8 cellular contexts compared by ENCODE assay signal in the genomic region with DNA sequence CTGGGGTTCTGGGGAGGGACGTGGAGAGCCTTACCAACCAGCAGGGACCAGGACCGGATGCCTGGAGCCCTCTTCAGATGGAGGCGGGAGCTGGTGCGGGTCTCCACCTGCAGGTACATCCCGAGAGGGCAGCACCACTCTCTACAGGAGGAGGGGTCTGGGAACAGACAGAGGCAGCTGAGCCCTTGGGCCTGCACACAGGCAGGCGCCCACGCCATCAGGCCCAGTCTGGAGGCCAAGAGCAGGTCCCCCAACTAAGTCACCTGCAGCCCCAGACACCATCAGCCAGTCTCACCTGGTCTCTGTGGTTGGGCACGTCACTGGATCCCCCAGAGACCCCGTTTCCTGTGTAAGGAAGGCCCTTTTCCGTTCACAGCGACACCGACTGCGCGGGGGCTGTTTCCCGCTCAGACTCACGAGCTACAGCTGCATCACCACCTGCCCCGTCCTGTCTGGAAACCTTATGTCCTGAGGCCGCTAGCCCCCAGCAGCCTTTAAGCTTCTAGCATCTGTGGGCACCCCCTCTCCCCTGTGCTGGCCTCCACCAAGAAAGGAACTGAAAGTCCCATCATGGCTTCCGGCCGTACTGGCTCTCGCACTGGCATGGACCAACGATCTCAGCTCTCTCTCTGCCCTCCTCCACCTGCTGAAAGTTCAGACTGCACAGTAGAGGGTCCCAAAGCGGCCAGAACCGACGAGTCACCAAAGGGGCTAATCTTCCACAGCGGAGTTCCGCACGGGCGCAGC. TPM values are rescaled to one million over a fixed set of nuclear protein-coding genes. Genes with fewer than 3 reads are reported as not detected.
DNase-seq lines count a peak whose midpoint lies in the region; ATAC-seq and TF ChIP-seq lines count a peak whose summit lies in the region.

No MANE protein-coding gene starts in this region.

- intact Hi-C loops in MCF 10A (cut with micrococcal nuclease), result no loop called here

- CTCF ChIA-PET in MCF 10A (lab: Yijun Ruan, JAX), result interaction anchor here (0.6 kb wide), 1 partner anchor 11 kb away, joined by 3 read pairs; no protein-coding TSS in a partner anchor

- peak; percentile 49 for ATAC-seq in HG03139 (IDR thresholded peaks at IDR 0.05; ENCODE audit: unreplicated experiment)
- peak; percentile 93 for ATAC-seq in stimulated activated memory B cell treated with anti-CD40 and anti-IgM and Interleukin-4, amounts not matched to agents 10 μg/mL and 1 μg/mL and 100 μg/mL, for 72 hours

- no peak overlapping the region for H3K27ac Mint-ChIP-seq in MCF 10A (ENCODE audit: low read depth, unreplicated experiment)
- H3K27ac Mint-ChIP-seq in stimulated activated memory B cell treated with anti-CD40 and anti-IgM and Interleukin-4, amounts not matched to agents 10 μg/mL and 1 μg/mL and 100 μg/mL, for 72 hours, result peak overlapping the region; percentile 96

- H3K4me3 Mint-ChIP-seq in MCF 10A (ENCODE audit: unreplicated experiment), result peak overlapping the region; percentile 80
- H3K4me3 Mint-ChIP-seq in stimulated activated memory B cell treated with anti-CD40 and anti-IgM and Interleukin-4, amounts not matched to agents 10 μg/mL and 1 μg/mL and 100 μg/mL, for 72 hours, result peak overlapping the region; percentile 91

- peaks cover 19% of the 10 kb centered on the region for H3K36me3 Mint-ChIP-seq in MCF 10A (ENCODE audit: insufficient read depth, unreplicated experiment)
- H3K36me3 Mint-ChIP-seq in stimulated activated memory B cell treated with anti-CD40 and anti-IgM and Interleukin-4, amounts not matched to agents 10 μg/mL and 1 μg/mL and 100 μg/mL, for 72 hours, result peaks cover 22% of the 10 kb centered on the region

- peaks cover 2 to 12% of the 10 kb centered on the region in 2 donors for H3K36me3 ChIP-seq in mucosa of rectum (ENCODE audit: control insufficient read depth in 2 of 2, insufficient read depth in 2 of 2, low read length in 2 of 2)

- peak; percentile 58 for DNase-seq in NCI-H510A (lab: John Stamatoyannopoulos, UW)
- DNase-seq in NCI-H510A treated with DMSO at 0.1 percent for 48 hours (lab: John Stamatoyannopoulos, UW), result no peak
- peak; percentile 75 for DNase-seq in T-helper 22 cell (ENCODE audit: low read depth)
- no peak for DNase-seq in MCF 10A (ENCODE audit: unreplicated experiment)
- DNase-seq in NCI-H2029 treated with DMSO at 0.1 percent for 48 hours (lab: John Stamatoyannopoulos, UW), result no peak

- POLR2A ChIA-PET in MCF 10A (lab: Yijun Ruan, JAX), result interaction anchor here (1.0 to 1.8 kb wide), 7 partner anchors 9 to 86 kb away, joined by 3 to 8 read pairs (median 4); partner anchors contain the start of genes FOXK2 and NARF

- H3K4me3 ChIP-seq in mucosa of rectum (ENCODE audit: low read length in 2 of 2), result peak overlapping the region; percentile 81 to 94

- H3K9me3 ChIP-seq in mucosa of rectum (ENCODE audit: control insufficient read depth in 2 of 2, low read length in 2 of 2), result no peaks in the 10 kb centered on the region

- no peaks in the 10 kb centered on the region for H3K27me3 ChIP-seq in mucosa of rectum (ENCODE audit: control insufficient read depth in 2 of 2, insufficient read depth in 2 of 2, low read length in 2 of 2)

- peak overlapping the region; percentile 76 to 91 for H3K9ac ChIP-seq in mucosa of rectum (ENCODE audit: low read depth in 1 of 2, low read length in 2 of 2)

- no peaks in the 10 kb centered on the region for H3K9me3 Mint-ChIP-seq in MCF 10A (ENCODE audit: unreplicated experiment)
- H3K9me3 Mint-ChIP-seq in stimulated activated memory B cell treated with anti-CD40 and anti-IgM and Interleukin-4, amounts not matched to agents 10 μg/mL and 1 μg/mL and 100 μg/mL, for 72 hours, result no peaks in the 10 kb centered on the region

- TF ChIP-seq CTCF in MCF 10A (IDR thresholded peaks at IDR 0.05; ENCODE audit: unreplicated experiment), result no peak

- peaks cover 0 to 12% of the 10 kb centered on the region in 2 donors for H3K4me1 ChIP-seq in mucosa of rectum (ENCODE audit: control insufficient read depth in 2 of 2, insufficient read depth in 2 of 2, low read length in 2 of 2)

- H3K27ac ChIP-seq in mucosa of rectum (ENCODE audit: low read depth in 2 of 2, low read length in 2 of 2), result peak overlapping the region; percentile 86 to 93

- no peaks in the 10 kb centered on the region for H3K4me1 Mint-ChIP-seq in MCF 10A (ENCODE audit: insufficient read depth, unreplicated experiment)
- peaks cover 41% of the 10 kb centered on the region for H3K4me1 Mint-ChIP-seq in stimulated activated memory B cell treated with anti-CD40 and anti-IgM and Interleukin-4, amounts not matched to agents 10 μg/mL and 1 μg/mL and 100 μg/mL, for 72 hours

- BruUV-seq in MCF 10A (replicated peaks; lab: Mats Ljungman, UMichigan), result no TSS peak

- H3K27me3 Mint-ChIP-seq in MCF 10A (ENCODE audit: insufficient read depth, unreplicated experiment), result no peaks in the 10 kb centered on the region
- H3K27me3 Mint-ChIP-seq in stimulated activated memory B cell treated with anti-CD40 and anti-IgM and Interleukin-4, amounts not matched to agents 10 μg/mL and 1 μg/mL and 100 μg/mL, for 72 hours, result no peaks in the 10 kb centered on the region

RNA-seq across cellular contexts. Expression of gene CYBC1, which starts 1.2 kb away (rescaled TPM):
- 38.0 and 45.4 TPM in 2 replicates for total RNA-seq in MCF 10A (2022)

RNA-seq across cellular contexts. Expression of gene NARF, which starts 9.2 kb away (rescaled TPM):
- 20.6 TPM in 2 replicates for total RNA-seq in MCF 10A (2022)

RNA-seq across cellular contexts. Expression of gene OGFOD3, which starts 30.9 kb away (rescaled TPM):
- total RNA-seq in MCF 10A (2022), result 16.5 and 21.1 TPM in 2 replicates

RNA-seq across cellular contexts. Expression of gene HEXD, which starts 31.2 kb away (rescaled TPM):
- total RNA-seq in MCF 10A (2022), result 14.8 and 16.2 TPM in 2 replicates

Comparison
In these comparisons a context has a peak if more than half of its experiments do, and no peak if none do; other contexts are left out.
1. DNase-seq: peak in NCI-H510A (single experiment) and T-helper 22 cell (single experiment); none in NCI-H510A treated with DMSO at 0.1 percent for 48 hours (single experiment), MCF 10A (single experiment) and NCI-H2029 treated with DMSO at 0.1 percent for 48 hours (single experiment).